ENCODE assay signal across 2 cellular contexts in the genomic region with DNA sequence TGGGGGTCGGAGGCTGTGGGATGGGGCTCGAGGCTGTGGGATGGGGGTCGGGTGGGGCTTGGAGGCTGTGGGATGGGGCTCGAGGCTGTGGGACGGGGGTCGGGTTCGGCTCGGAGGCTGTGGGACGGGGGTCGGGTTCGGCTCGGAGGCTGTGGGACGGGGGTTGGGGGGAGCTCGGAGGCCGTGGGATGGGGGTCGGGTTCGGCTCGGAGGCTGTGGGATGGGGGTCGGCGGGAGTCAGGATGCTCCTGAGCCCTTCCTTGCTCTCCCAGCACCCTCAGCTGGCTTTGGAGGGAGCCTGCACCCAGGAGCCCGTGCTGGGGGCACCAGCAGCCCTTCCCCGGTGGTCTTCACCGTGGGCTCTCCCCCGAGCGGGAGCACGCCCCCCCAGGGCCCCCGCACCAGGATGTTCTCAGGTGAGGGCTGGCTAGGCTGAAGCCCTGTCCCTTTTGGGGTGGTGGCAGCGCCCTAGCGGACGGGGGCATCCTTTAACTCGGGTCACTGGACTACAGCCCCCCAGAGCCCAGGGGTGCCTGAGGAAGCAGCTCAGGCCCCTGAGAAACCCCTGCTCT.
A peak's percentile ranks its signal among the peaks of the same experiment; 100 is the strongest.
TF ChIP-seq lines count a peak whose summit lies in the region.

No MANE protein-coding gene starts in this region.

TF ChIP-seq in K562, 482 proteins besides CTCF, POLR2A, EP300 and RAD21:
- TF ChIP-seq KDM1A (IDR thresholded peaks at IDR 0.05) (no peak), PCBP1 (IDR thresholded peaks at IDR 0.05; ENCODE audit: low read depth, low read length, poor library complexity, severe bottlenecking) (peak; percentile 10)
TF ChIP-seq in K562: peak in this region for 1.

TF ChIP-seq in HepG2, 621 proteins besides CTCF, POLR2A, EP300 and RAD21:
- TF ChIP-seq ZSCAN12 (CRISPR knock-in tag; IDR thresholded peaks at IDR 0.05) (no peak), ARID2 (CRISPR knock-in tag; IDR thresholded peaks at IDR 0.05; ENCODE audit: borderline replicate concordance) (no peak), ZNF563 (CRISPR knock-in tag; IDR thresholded peaks at IDR 0.05) (no peak), SOX6 (IDR thresholded peaks at IDR 0.05) (no peak), SOX6 (CRISPR knock-in tag; IDR thresholded peaks at IDR 0.05) (no peak), HNRNPK (IDR thresholded peaks at IDR 0.05; ENCODE audit: low read depth, low read length, poor library complexity, severe bottlenecking) (peak; percentile 46), HMG20B (CRISPR knock-in tag; conservative IDR thresholded peaks at IDR 0.05) (no peak)
- TF ChIP-seq, protein P1, sequence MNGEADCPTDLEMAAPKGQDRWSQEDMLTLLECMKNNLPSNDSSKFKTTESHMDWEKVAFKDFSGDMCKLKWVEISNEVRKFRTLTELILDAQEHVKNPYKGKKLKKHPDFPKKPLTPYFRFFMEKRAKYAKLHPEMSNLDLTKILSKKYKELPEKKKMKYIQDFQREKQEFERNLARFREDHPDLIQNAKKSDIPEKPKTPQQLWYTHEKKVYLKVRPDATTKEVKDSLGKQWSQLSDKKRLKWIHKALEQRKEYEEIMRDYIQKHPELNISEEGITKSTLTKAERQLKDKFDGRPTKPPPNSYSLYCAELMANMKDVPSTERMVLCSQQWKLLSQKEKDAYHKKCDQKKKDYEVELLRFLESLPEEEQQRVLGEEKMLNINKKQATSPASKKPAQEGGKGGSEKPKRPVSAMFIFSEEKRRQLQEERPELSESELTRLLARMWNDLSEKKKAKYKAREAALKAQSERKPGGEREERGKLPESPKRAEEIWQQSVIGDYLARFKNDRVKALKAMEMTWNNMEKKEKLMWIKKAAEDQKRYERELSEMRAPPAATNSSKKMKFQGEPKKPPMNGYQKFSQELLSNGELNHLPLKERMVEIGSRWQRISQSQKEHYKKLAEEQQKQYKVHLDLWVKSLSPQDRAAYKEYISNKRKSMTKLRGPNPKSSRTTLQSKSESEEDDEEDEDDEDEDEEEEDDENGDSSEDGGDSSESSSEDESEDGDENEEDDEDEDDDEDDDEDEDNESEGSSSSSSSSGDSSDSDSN (CRISPR knock-in tag; IDR thresholded peaks at IDR 0.05): no peak
TF ChIP-seq in HepG2: peak in this region for 1.
